6 cellular contexts compared by ENCODE assay signal in the genomic region with DNA sequence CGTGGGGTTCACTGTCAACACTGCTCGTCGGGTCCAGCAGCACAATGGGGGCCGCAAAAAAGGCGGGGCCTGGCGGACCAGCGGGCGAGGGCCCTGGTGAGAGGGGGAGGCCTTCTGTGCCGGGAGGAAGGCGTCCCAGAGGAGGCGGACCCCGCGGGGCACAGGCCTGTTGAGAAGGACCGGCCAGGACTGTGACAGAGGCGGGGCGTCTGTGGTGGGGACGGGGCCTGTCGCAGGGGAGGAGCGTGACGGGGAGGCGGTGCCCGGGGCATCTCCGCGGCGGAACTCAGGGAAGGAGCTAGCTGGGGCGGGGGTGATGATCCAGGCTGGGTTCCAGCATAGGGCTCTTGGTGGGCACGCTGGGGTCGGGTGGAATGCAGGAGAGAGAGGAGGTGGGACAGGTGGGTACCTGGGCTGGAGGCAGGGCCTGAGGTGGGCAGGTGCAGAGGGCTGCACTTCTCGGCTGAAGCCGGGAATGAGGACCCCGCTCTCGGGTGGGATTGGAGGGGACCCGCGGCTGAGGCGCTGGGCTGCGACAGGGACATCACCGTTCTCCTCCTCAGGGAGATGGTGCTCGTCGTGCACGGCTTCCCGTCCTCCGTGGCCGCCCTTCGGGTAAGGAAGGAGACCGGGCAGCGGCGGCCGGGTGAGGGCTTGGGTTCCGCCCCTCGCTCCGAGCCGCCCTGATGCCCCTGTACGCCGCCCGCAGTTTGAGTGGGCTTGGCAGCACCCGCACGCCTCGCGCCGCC. TPM values are rescaled to one million over a fixed set of nuclear protein-coding genes. Genes with fewer than 3 reads are reported as not detected.
DNase-seq lines count a peak whose midpoint lies in the region; ATAC-seq and TF ChIP-seq lines count a peak whose summit lies in the region.
"Not testable (repeated sequence)": the region's sequence is repeated elsewhere in the genome, so short reads cannot be mapped to it uniquely, and the experiment has no call there.

No MANE protein-coding gene starts in this region.

- not testable (repeated sequence) for H3K27ac ChIP-seq in cardiac muscle cell, psoas muscle

- not testable (repeated sequence) for H3K36me3 ChIP-seq in ES-I3 (ENCODE audit: insufficient read depth, low read length); cardiac muscle cell; psoas muscle (ENCODE audit: insufficient read depth in 1 of 2, low read depth in 1 of 2)

- 7 to 11% (median 11%) methylated on average over 12 to 18 of the region's 60 CpGs for WGBS in psoas muscle, 3 donors

- H3K4me3 ChIP-seq in cardiac muscle cell (peak overlapping the region; percentile 21), psoas muscle (peak overlapping the region; percentile 57)

- TF ChIP-seq CTCF in cardiac muscle cell (IDR thresholded peaks at IDR 0.05; ENCODE audit: low read depth, low read length); psoas muscle (IDR thresholded peaks at IDR 0.05): not testable (repeated sequence)

- H3K9ac ChIP-seq in ES-I3 (ENCODE audit: low read depth, low read length), result 0 out of 2 replicates have a peak overlapping the region, but pooled peaks have one; percentile 20

- not testable (repeated sequence) for H3K4me1 ChIP-seq in ES-I3 (ENCODE audit: insufficient read depth, low read length); cardiac muscle cell (ENCODE audit: low read depth); psoas muscle

- H3K9me3 ChIP-seq in ES-I3 (ENCODE audit: control insufficient read depth, insufficient read depth, low read length); cardiac muscle cell (ENCODE audit: low read depth); psoas muscle: not testable (repeated sequence)

- intact Hi-C loops in psoas muscle (cut with DNase I), result not testable (repeated sequence)

- peak; percentile 65 for DNase-seq in activated CD8-positive, alpha-beta memory T cell treated with anti-CD3 and anti-CD28 coated beads, Interleukin-2, amount 50 U/mL, for 48 hours
- DNase-seq in cardiac muscle cell (ENCODE audit: low read depth in 1 of 2, low spot score in 1 of 2), result not testable (repeated sequence)
- DNase-seq in psoas muscle, result peak in 1 of 2 donors; percentile 55

- peak; percentile 47 for ATAC-seq in GM21619 (IDR thresholded peaks at IDR 0.05; ENCODE audit: unreplicated experiment)
- ATAC-seq in HG03439 (IDR thresholded peaks at IDR 0.05; ENCODE audit: unreplicated experiment), result peak; percentile 49
- ATAC-seq in psoas muscle, result peak; percentile 54 to 69 (median 66)

- H3K27me3 ChIP-seq in cardiac muscle cell; psoas muscle (ENCODE audit: insufficient read depth in 3 of 3, low read length in 2 of 3): not testable (repeated sequence)

RNA-seq across cellular contexts. Expression of gene SLX1A, which starts 0.7 kb away (rescaled TPM):
- total RNA-seq in cardiac muscle cell (61.6 and 76.1 TPM in 2 replicates), psoas muscle (10 to 100 TPM; 21.6 to 45.2 (median 38.3) TPM)
- polyA plus RNA-seq in cardiac muscle cell (67.3 and 85.1 TPM in 2 replicates), psoas muscle (10 to 100 TPM in 2 of 3 donors, 1 to 10 TPM in 1; 9.2 to 43.3 (median 31.0) TPM)

RNA-seq across cellular contexts. Expression of gene BOLA2B, which starts 0.9 kb away (rescaled TPM):
- total RNA-seq in cardiac muscle cell (254 and 290 TPM in 2 replicates), psoas muscle (10 to 100 TPM; 54.0 to 69.1 (median 60.3) TPM)
- polyA plus RNA-seq in cardiac muscle cell (89.4 and 146 TPM in 2 replicates), psoas muscle (100 to 1,000 TPM; 177 to 700 (median 243) TPM)

RNA-seq across cellular contexts. Expression of gene SULT1A3, which starts 4.7 kb away (rescaled TPM):
- total RNA-seq in cardiac muscle cell (3.7 and 4.2 TPM in 2 replicates), psoas muscle (1 to 10 TPM; 4.2 to 5.5 (median 4.7) TPM)
- polyA plus RNA-seq in cardiac muscle cell (7.7 and 17.1 TPM in 2 replicates), psoas muscle (1 to 10 TPM; 2.7 to 4.6 (median 3.4) TPM)

RNA-seq across cellular contexts. Expression of gene CORO1A, which starts 10.9 kb away (rescaled TPM):
- total RNA-seq in cardiac muscle cell, result 0.92 and 3.2 TPM in 2 replicates
- polyA plus RNA-seq in cardiac muscle cell, result 2.0 and 3.4 TPM in 2 replicates
- 1 to 10 TPM; 4.0 to 6.8 (median 6.3) TPM for total RNA-seq in psoas muscle
- 1 to 10 TPM; 2.7 to 6.5 (median 3.0) TPM for polyA plus RNA-seq in psoas muscle

RNA-seq across cellular contexts. Expression of gene NPIPB13, which starts 53.9 kb away (rescaled TPM):
- 0.07 and 3.2 TPM in 2 replicates for total RNA-seq in cardiac muscle cell
- polyA plus RNA-seq in cardiac muscle cell, result 4.1 and 5.3 TPM in 2 replicates
- total RNA-seq in psoas muscle, result 1 to 10 TPM; 3.0 to 6.5 (median 5.0) TPM
- polyA plus RNA-seq in psoas muscle, result 1 to 10 TPM; 1.8 to 2.2 (median 2.0) TPM
